ENCODE assay signal across 10 cellular contexts in the genomic region with DNA sequence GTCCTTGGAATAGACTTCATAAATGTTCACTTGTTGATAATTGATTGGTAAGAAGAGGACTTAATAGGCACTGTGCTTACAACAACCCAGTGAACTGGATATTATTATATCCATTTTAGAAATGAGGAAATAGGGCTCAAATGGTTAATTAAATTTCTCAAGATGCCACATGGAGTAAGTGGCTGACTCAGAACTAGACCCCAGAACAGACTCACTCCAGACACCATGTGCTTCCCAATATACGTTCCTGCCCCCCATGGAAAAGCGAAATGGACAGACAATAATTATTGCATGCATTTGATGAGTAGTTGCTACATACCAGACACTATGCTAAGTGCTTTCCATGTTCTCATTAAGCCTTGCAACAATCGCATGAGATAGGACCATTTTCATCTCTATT. TPM values are rescaled to one million over a fixed set of nuclear protein-coding genes. Genes with fewer than 3 reads are reported as not detected.
DNase-seq lines count a peak whose midpoint lies in the region; ATAC-seq, FAIRE-seq and TF ChIP-seq lines count a peak whose summit lies in the region.
"Had no signal": no experiment of that assay in that cellular context is flagged by ENCODE, and none has a peak within 500 bp of the region (broad histone marks: within the 10 kb centered on the region; RNA-seq: fewer than 3 reads in every experiment).

No MANE protein-coding gene starts in this region.

- no peak for DNase-seq in ascending aorta (ENCODE audit: low spot score in 2 of 2)
- no peak for DNase-seq in glomerular visceral epithelial cell (ENCODE audit: extremely low spot score)
- DNase-seq in hypothalamus (lab: John Stamatoyannopoulos, UW) = no peak
- DNase-seq in small intestine = no peak

- H3K4me1 ChIP-seq in HEK293 (ENCODE audit: control insufficient read depth, insufficient read depth, low read length) (peaks cover 5% of the 10 kb centered on the region), ascending aorta (no peaks in the 10 kb centered on the region), muscle layer of colon (ENCODE audit: insufficient read depth, low read length) (peaks cover 6% of the 10 kb centered on the region), small intestine (ENCODE audit: control insufficient read depth in 2 of 2, insufficient read depth in 1 of 2, low read depth in 1 of 2, low read length in 1 of 2) (peaks cover 0 to 2% of the 10 kb centered on the region in 2 donors)

- TF ChIP-seq CTCF in 22Rv1 (IDR thresholded peaks at IDR 0.05) (no peak), HEK293 (tag by site-specific recombination; IDR thresholded peaks at IDR 0.05) (no peak), ascending aorta (IDR thresholded peaks at IDR 0.05) (no peak)

- CTCF ChIA-PET in HEK293 (lab: Yijun Ruan, JAX) = no interaction called here

- FAIRE-seq in small intestine (lab: Jason Lieb, UNC) = no peak
- FAIRE-seq: bronchial epithelial cell, G401.6 had no signal

- no peaks in the 10 kb centered on the region for H3K9me3 ChIP-seq in HEK293 (ENCODE audit: control insufficient read depth, insufficient read depth, low read depth, low read length)
- no peaks in the 10 kb centered on the region for H3K9me3 ChIP-seq in ascending aorta
- H3K9me3 ChIP-seq in muscle layer of colon (ENCODE audit: low read length) = no peaks in the 10 kb centered on the region
- no peaks in the 10 kb centered on the region for H3K9me3 ChIP-seq in small intestine (ENCODE audit: control insufficient read depth, low read depth)

- H3K4me3 ChIP-seq in HEK293 (ENCODE audit: low read depth, low read length) (peak overlapping the region; percentile 1; the same call in 1 of the 2 replicates), ascending aorta (peak overlapping the region; percentile 74 to 96), muscle layer of colon (ENCODE audit: low read depth in 1 of 2, low read length in 2 of 2) (peak overlapping the region; percentile 43 to 74), small intestine (ENCODE audit: low read depth in 1 of 2, low read length in 2 of 2) (no peak overlapping the region)

- H3K27me3 ChIP-seq in ascending aorta = no peaks in the 10 kb centered on the region
- no peaks in the 10 kb centered on the region for H3K27me3 ChIP-seq in muscle layer of colon (ENCODE audit: control insufficient read depth in 1 of 2, insufficient read depth in 2 of 2, low read length in 2 of 2)
- H3K27me3 ChIP-seq in small intestine (ENCODE audit: control insufficient read depth in 2 of 2, insufficient read depth in 2 of 2, low read length in 2 of 2) = peaks cover 3 to 4% of the 10 kb centered on the region in 2 donors

- H3K9ac ChIP-seq in muscle layer of colon (ENCODE audit: low read length) = no peak overlapping the region

- ATAC-seq in HG03378 (IDR thresholded peaks at IDR 0.05; ENCODE audit: unreplicated experiment) = no peak

- intact Hi-C loops in ascending aorta (cut with DNase I) = loop anchor here (2.0 kb wide), 1 partner anchor 75 kb away; no protein-coding TSS in a partner anchor

- H3K27ac ChIP-seq in 22Rv1 = peak overlapping the region; percentile 64
- H3K27ac ChIP-seq in HEK293 (ENCODE audit: extremely low read depth, low read depth, low read length) = no peak overlapping the region
- H3K27ac ChIP-seq in ascending aorta = peak overlapping the region; percentile 79 to 90
- H3K27ac ChIP-seq in muscle layer of colon (ENCODE audit: low read depth, low read length) = no peak overlapping the region
- no peak overlapping the region for H3K27ac ChIP-seq in small intestine (ENCODE audit: low read depth in 1 of 2, low read length in 1 of 2)

- H3K36me3 ChIP-seq in HEK293 (ENCODE audit: control insufficient read depth in 2 of 2, insufficient read depth in 1 of 2, low read length in 2 of 2) (no peaks in the 10 kb centered on the region), ascending aorta (no peaks in the 10 kb centered on the region), muscle layer of colon (ENCODE audit: insufficient read depth, low read length) (no peaks in the 10 kb centered on the region), small intestine (ENCODE audit: control insufficient read depth in 2 of 2, insufficient read depth in 2 of 2, low read length in 2 of 2) (no peaks in the 10 kb centered on the region)

- 60 to 73% (median 67%) methylated on average over 3 of the region's 3 CpGs for WGBS in small intestine, 3 donors

- POLR2A ChIA-PET in HEK293 (lab: Yijun Ruan, JAX) = no interaction called here

TF ChIP-seq in HEK293, 187 proteins besides CTCF, POLR2A, EP300 and RAD21:
- no peak for TF ChIP-seq ZNF510 (tag by site-specific recombination; IDR thresholded peaks at IDR 0.05; ENCODE audit: insufficient replicate concordance)
- TF ChIP-seq ZNF214 (tag by site-specific recombination; IDR thresholded peaks at IDR 0.05; ENCODE audit: borderline replicate concordance) = no peak
- TF ChIP-seq ZBTB48 (tag by site-specific recombination; IDR thresholded peaks at IDR 0.05) = no peak
- TF ChIP-seq ZNF48 (tag by site-specific recombination; IDR thresholded peaks at IDR 0.05) = no peak
- no peak for TF ChIP-seq SCRT1 (tag by site-specific recombination; IDR thresholded peaks at IDR 0.05; ENCODE audit: borderline replicate concordance)
- TF ChIP-seq, protein P1, sequence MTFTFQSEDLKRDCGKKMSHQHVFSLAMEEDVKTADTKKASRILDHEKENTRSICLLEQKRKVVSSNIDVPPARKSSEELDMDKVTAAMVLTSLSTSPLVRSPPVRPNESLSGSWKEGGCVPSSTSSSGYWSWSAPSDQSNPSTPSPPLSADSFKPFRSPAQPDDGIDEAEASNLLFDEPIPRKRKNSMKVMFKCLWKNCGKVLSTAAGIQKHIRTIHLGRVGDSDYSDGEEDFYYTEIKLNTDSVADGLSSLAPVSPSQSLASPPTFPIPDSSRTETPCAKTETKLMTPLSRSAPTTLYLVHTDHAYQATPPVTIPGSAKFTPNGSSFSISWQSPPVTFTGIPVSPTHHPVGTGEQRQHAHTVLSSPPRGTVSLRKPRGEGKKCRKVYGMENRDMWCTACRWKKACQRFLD (tag by site-specific recombination; IDR thresholded peaks at IDR 0.05) = no peak
- no peak for TF ChIP-seq ZNF768 (tag by site-specific recombination; IDR thresholded peaks at IDR 0.05)
- TF ChIP-seq, protein P2, sequence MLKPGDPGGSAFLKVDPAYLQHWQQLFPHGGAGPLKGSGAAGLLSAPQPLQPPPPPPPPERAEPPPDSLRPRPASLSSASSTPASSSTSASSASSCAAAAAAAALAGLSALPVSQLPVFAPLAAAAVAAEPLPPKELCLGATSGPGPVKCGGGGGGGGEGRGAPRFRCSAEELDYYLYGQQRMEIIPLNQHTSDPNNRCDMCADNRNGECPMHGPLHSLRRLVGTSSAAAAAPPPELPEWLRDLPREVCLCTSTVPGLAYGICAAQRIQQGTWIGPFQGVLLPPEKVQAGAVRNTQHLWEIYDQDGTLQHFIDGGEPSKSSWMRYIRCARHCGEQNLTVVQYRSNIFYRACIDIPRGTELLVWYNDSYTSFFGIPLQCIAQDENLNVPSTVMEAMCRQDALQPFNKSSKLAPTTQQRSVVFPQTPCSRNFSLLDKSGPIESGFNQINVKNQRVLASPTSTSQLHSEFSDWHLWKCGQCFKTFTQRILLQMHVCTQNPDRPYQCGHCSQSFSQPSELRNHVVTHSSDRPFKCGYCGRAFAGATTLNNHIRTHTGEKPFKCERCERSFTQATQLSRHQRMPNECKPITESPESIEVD (tag by site-specific recombination; IDR thresholded peaks at IDR 0.05) = no peak
- TF ChIP-seq ZNF266 (tag by site-specific recombination; IDR thresholded peaks at IDR 0.05; ENCODE audit: low read depth) = no peak

RNA-seq across cellular contexts. Expression of a gene that starts 0.9 kb away (rescaled TPM):
- 8.2 TPM for total RNA-seq in ascending aorta
- under 1 TPM in 1 of 3 donors, not detected in 2; 0.72 TPM for polyA plus RNA-seq in small intestine

Comparison
In these comparisons a context has a peak if more than half of its experiments do, and no peak if none do; other contexts are left out.
1. H3K27ac ChIP-seq: peak in 22Rv1 (single experiment) and ascending aorta (2 of 2); none in HEK293 (single experiment), muscle layer of colon (single experiment) and small intestine (0 of 2).
2. H3K4me3 ChIP-seq: peak in HEK293 (single experiment), ascending aorta (2 of 2) and muscle layer of colon (2 of 2); none in small intestine (0 of 2).